22 cellular contexts compared by ENCODE assay signal in genomic region chr1:107889524-107889923, GRCh38.
"Had no signal": no experiment of that assay in that cellular context is flagged by ENCODE, and none has a peak within 500 bp of the region (broad histone marks: within the 10 kb centered on the region; RNA-seq: fewer than 3 reads in every experiment).

No MANE protein-coding gene starts in this region.

- H3K4me3 ChIP-seq: PC-9 had no signal

- ATAC-seq: activated CD8-positive, alpha-beta T cell treated with anti-CD3 and anti-CD28 coated beads, Interleukin-2, amount 10 ng/mL, durations not matched to agents 7 days and 5 days; activated naive CD4-positive, alpha-beta T cell treated with anti-CD3 and anti-CD28 coated beads, Interleukin-2, amount 50 U/mL, for 72 hours; activated naive CD8-positive, alpha-beta T cell treated with anti-CD3 and anti-CD28 coated beads, Interleukin-2, amount 50 U/mL, for 24 hours had no signal

- H3K4me2 ChIP-seq: PC-9 had no signal

- H3K27ac ChIP-seq: PC-9 had no signal

- H3K9me3 Mint-ChIP-seq: activated T-helper 1 cell treated with anti-CD3 and anti-CD28 coated beads, Interleukin-12 subunit alpha, Interleukin-12 subunit beta, Interleukin-2, Interleukin-4 antibody, amounts not matched to agents 30 ng/mL and 10 ng/mL and 1 ng/mL, durations not matched to agents 14 hours and 24 hours and 36 hours; central memory CD8-positive, alpha-beta T cell had no signal

- H3K36me3 Mint-ChIP-seq: brain had no signal

- H2AFZ ChIP-seq: PC-9 had no signal

- H3K27me3 Mint-ChIP-seq: activated naive CD8-positive, alpha-beta T cell treated with anti-CD3 and anti-CD28 coated beads, Interleukin-2, amount 50 U/mL, for 24 hours; activated T-cell treated with anti-CD3 and anti-CD28 coated beads, Interleukin-2, amount 50 U/mL, for 24 hours; central memory CD8-positive, alpha-beta T cell had no signal

- H3K4me1 Mint-ChIP-seq: brain had no signal

- H3K27ac Mint-ChIP-seq: activated CD8-positive, alpha-beta T cell treated with anti-CD3 and anti-CD28 coated beads, Interleukin-2, amount 10 ng/mL, durations not matched to agents 7 days and 5 days; activated naive CD4-positive, alpha-beta T cell treated with anti-CD3 and anti-CD28 coated beads, Interleukin-2, amount 50 U/mL, for 72 hours; activated naive CD8-positive, alpha-beta T cell treated with anti-CD3 and anti-CD28 coated beads, Interleukin-2, amount 50 U/mL, for 24 hours; activated T-cell treated with anti-CD3 and anti-CD28 coated beads, Interleukin-2, amount 50 U/mL, for 24 hours; activated T-helper 1 cell treated with anti-CD3 and anti-CD28 coated beads, Interleukin-12 subunit alpha, Interleukin-12 subunit beta, Interleukin-2, Interleukin-4 antibody, amounts not matched to agents 30 ng/mL and 10 ng/mL and 1 ng/mL, durations not matched to agents 14 hours and 24 hours and 36 hours; brain; T-helper 1 cell treated with Interleukin-12 subunit alpha and Interleukin-12 subunit beta and Interleukin-4 antibody, amounts not matched to agents 30 μg/mL and 1 μg/mL, for 36 hours had no signal

- H3K4me3 Mint-ChIP-seq: activated CD8-positive, alpha-beta T cell treated with anti-CD3 and anti-CD28 coated beads, Interleukin-2, amount 10 ng/mL, durations not matched to agents 7 days and 5 days; activated naive CD8-positive, alpha-beta T cell treated with anti-CD3 and anti-CD28 coated beads, Interleukin-2, amount 50 U/mL, for 24 hours; activated T-cell treated with anti-CD3 and anti-CD28 coated beads, Interleukin-2, amount 50 U/mL, for 24 hours; activated T-helper 1 cell treated with anti-CD3 and anti-CD28 coated beads, Interleukin-12 subunit alpha, Interleukin-12 subunit beta, Interleukin-2, Interleukin-4 antibody, amounts not matched to agents 30 ng/mL and 10 ng/mL and 1 ng/mL, durations not matched to agents 14 hours and 24 hours and 36 hours; brain; central memory CD8-positive, alpha-beta T cell; T-helper 1 cell treated with Interleukin-12 subunit alpha and Interleukin-12 subunit beta and Interleukin-4 antibody, amounts not matched to agents 30 μg/mL and 1 μg/mL, for 36 hours had no signal

- DNase-seq: activated CD4-positive, alpha-beta T cell treated with anti-CD3 and anti-CD28 coated beads for 4 hours; activated CD4-positive, alpha-beta T cell treated with anti-CD3 and anti-CD28 coated beads, Interleukin-2, amount 50 U/mL, for 4 hours; activated CD8-positive, alpha-beta memory T cell treated with anti-CD3 and anti-CD28 coated beads, Interleukin-2, amount 50 U/mL, for 48 hours; activated CD8-positive, alpha-beta T cell treated with anti-CD3 and anti-CD28 coated beads, Interleukin-2, amount 10 ng/mL, durations not matched to agents 7 days and 5 days; activated effector memory CD4-positive, alpha-beta T cell treated with anti-CD3 and anti-CD28 coated beads, Interleukin-2, amount 50 U/mL, for 16 hours; activated naive CD4-positive, alpha-beta T cell treated with Interleukin-2 at 50 U/mL for 16 hours; activated naive CD8-positive, alpha-beta T cell treated with anti-CD3 and anti-CD28 coated beads, Interleukin-2, amount 50 U/mL, for 24 hours; activated T-cell treated with anti-CD3 and anti-CD28 coated beads, Interleukin-2, amount 50 U/mL, for 24 hours; amygdala; NCI-H1048; NCI-H146; NCI-H187 treated with DMSO at 0.1 percent for 48 hours; NCI-H2171; NCI-H226; NCI-H69; PC-9; SHP77 treated with DMSO at 0.1 percent for 48 hours had no signal
